In the genomic region with DNA sequence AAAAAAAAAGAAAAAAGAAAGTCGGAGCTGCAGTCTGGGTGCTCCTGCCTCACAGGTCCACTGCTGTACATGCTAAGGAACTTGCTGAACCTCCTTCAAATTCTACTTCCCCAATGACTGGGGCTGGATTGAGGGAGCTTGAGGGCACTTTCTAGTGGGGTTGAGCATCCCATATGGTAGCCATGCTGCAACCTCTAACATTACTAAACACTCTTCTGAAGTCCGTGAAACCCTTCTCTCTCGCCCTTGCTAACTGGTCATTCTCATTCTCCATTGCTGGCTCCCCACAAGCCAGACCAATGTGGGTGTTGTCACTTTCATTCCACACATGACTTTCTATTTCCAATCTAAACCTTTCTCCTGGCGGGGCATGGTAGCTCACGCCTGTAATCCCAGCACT, we compare ENCODE assay signal across 12 cellular contexts. TPM values are rescaled to one million over a fixed set of nuclear protein-coding genes. Genes with fewer than 3 reads are reported as not detected.
A peak's percentile ranks its signal among the peaks of the same experiment; 100 is the strongest.
DNase-seq lines count a peak whose midpoint lies in the region; ATAC-seq and TF ChIP-seq lines count a peak whose summit lies in the region.
"Had no signal": no experiment of that assay in that cellular context is flagged by ENCODE, and none has a peak within 500 bp of the region (broad histone marks: within the 10 kb centered on the region; RNA-seq: fewer than 3 reads in every experiment).

No MANE protein-coding gene starts in this region.

- H3K36me3 Mint-ChIP-seq in activated naive CD4-positive, alpha-beta T cell treated with anti-CD3 and anti-CD28 coated beads, Interleukin-2, amount 50 U/mL, for 24 hours, result peaks cover 4% of the 10 kb centered on the region
- peaks cover 21% of the 10 kb centered on the region for H3K36me3 Mint-ChIP-seq in T-cell

- no peak for TF ChIP-seq CTCF in fibroblast of pulmonary artery (IDR thresholded peaks at IDR 0.05; ENCODE audit: low read length, missing control alignments)

- H3K4me3 Mint-ChIP-seq in activated naive CD4-positive, alpha-beta T cell treated with anti-CD3 and anti-CD28 coated beads, Interleukin-2, amount 50 U/mL, for 24 hours, result peak overlapping the region; percentile 99
- peak overlapping the region; percentile 98 to 100 (median 99) for H3K4me3 Mint-ChIP-seq in T-cell
- peak overlapping the region; percentile 98 to 100 for H3K4me3 Mint-ChIP-seq in stimulated activated naive CD8-positive, alpha-beta T cell treated with anti-CD3 and anti-CD28 coated beads, Interleukin-15, amount 100 ng/mL, for 72 hours

- no peak for DNase-seq in activated naive CD4-positive, alpha-beta T cell treated with Interleukin-2 at 50 U/mL for 16 hours
- DNase-seq in T-cell (no peak), fibroblast of pulmonary artery (ENCODE audit: low read depth) (no peak), NCI-H2196 (lab: John Stamatoyannopoulos, UW; ENCODE audit: unreplicated experiment) (no peak), COR-L47 (lab: John Stamatoyannopoulos, UW) (no peak)
- DNase-seq in stimulated activated naive CD8-positive, alpha-beta T cell treated with anti-CD3 and anti-CD28 coated beads, Interleukin-15, amount 100 ng/mL, for 72 hours, result no peak
- DNase-seq: C1 segment of cervical spinal cord had no signal

- CTCF ChIA-PET in T-cell (lab: Charles Lee), result interaction anchor here (0.6 to 1.2 kb wide), 3 partner anchors 28 to 587 kb away, joined by 3 to 5 read pairs (median 3); no protein-coding TSS in a partner anchor

- peaks cover 29% of the 10 kb centered on the region for H3K4me1 Mint-ChIP-seq in activated naive CD4-positive, alpha-beta T cell treated with anti-CD3 and anti-CD28 coated beads, Interleukin-2, amount 50 U/mL, for 24 hours
- H3K4me1 Mint-ChIP-seq in T-cell, result peaks cover 16 to 28% (median 23%) of the 10 kb centered on the region in 3 donors
- peaks cover 24% of the 10 kb centered on the region for H3K4me1 Mint-ChIP-seq in stimulated activated naive CD8-positive, alpha-beta T cell treated with anti-CD3 and anti-CD28 coated beads, Interleukin-15, amount 100 ng/mL, for 72 hours

- H3K27me3 Mint-ChIP-seq in activated naive CD4-positive, alpha-beta T cell treated with anti-CD3 and anti-CD28 coated beads, Interleukin-2, amount 50 U/mL, for 24 hours, result no peaks in the 10 kb centered on the region
- H3K27me3 Mint-ChIP-seq in T-cell, result peaks cover 0 to 15% of the 10 kb centered on the region in 2 donors
- H3K27me3 Mint-ChIP-seq in stimulated activated naive CD8-positive, alpha-beta T cell treated with anti-CD3 and anti-CD28 coated beads, Interleukin-15, amount 100 ng/mL, for 72 hours, result peaks cover 19% of the 10 kb centered on the region

- H3K27ac Mint-ChIP-seq in activated naive CD4-positive, alpha-beta T cell treated with anti-CD3 and anti-CD28 coated beads, Interleukin-2, amount 50 U/mL, for 24 hours, result no peak overlapping the region
- no peak overlapping the region for H3K27ac Mint-ChIP-seq in T-cell
- no peak overlapping the region for H3K27ac Mint-ChIP-seq in stimulated activated naive CD8-positive, alpha-beta T cell treated with anti-CD3 and anti-CD28 coated beads, Interleukin-15, amount 100 ng/mL, for 72 hours

- ATAC-seq in T-cell (replicated peaks in 1 of 4) (no peak), HG03565 (IDR thresholded peaks at IDR 0.05; ENCODE audit: unreplicated experiment) (no peak)
- ATAC-seq in stimulated activated naive CD8-positive, alpha-beta T cell treated with anti-CD3 and anti-CD28 coated beads, Interleukin-15, amount 100 ng/mL, for 72 hours, result no peak

- POLR2A ChIA-PET in T-cell (lab: Charles Lee), result no interaction called here

- no peaks in the 10 kb centered on the region for H3K9me3 Mint-ChIP-seq in activated naive CD4-positive, alpha-beta T cell treated with anti-CD3 and anti-CD28 coated beads, Interleukin-2, amount 50 U/mL, for 24 hours
- H3K9me3 Mint-ChIP-seq in T-cell, result no peaks in the 10 kb centered on the region
- H3K9me3 Mint-ChIP-seq in stimulated activated naive CD8-positive, alpha-beta T cell treated with anti-CD3 and anti-CD28 coated beads, Interleukin-15, amount 100 ng/mL, for 72 hours, result no peaks in the 10 kb centered on the region

- peak overlapping the region; percentile 99 for H3K4me3 ChIP-seq in fibroblast of pulmonary artery (replicated peaks; ENCODE audit: low read depth, low read length)

RNA-seq across cellular contexts. Expression of a gene that starts 1.2 kb away (rescaled TPM):
- total RNA-seq in T-cell, result 10 to 100 TPM; 20.9 to 40.4 (median 22.9) TPM

RNA-seq across cellular contexts. Expression of a gene that starts 6.9 kb away (rescaled TPM):
- total RNA-seq in T-cell, result not detected
- total RNA-seq: glomerular endothelial cell; myocyte; T-helper 1 cell treated with Interleukin-12 subunit alpha and Interleukin-12 subunit beta and Interleukin-4 antibody, amounts not matched to agents 30 ng/mL and 1 ng/mL, for 36 hours had no signal

RNA-seq across cellular contexts. Expression of a gene that starts 12.1 kb away (rescaled TPM):
- total RNA-seq in T-cell, result under 1 TPM in 1 of 5 donors, not detected in 4; 0.37 TPM
- total RNA-seq: glomerular endothelial cell; myocyte; T-helper 1 cell treated with Interleukin-12 subunit alpha and Interleukin-12 subunit beta and Interleukin-4 antibody, amounts not matched to agents 30 ng/mL and 1 ng/mL, for 36 hours had no signal

RNA-seq across cellular contexts. Expression of a gene that starts 21.0 kb away (rescaled TPM):
- 10 to 100 TPM; 50.9 to 79.2 (median 71.5) TPM for total RNA-seq in T-cell

RNA-seq across cellular contexts. Expression of a gene that starts 35.3 kb away (rescaled TPM):
- 10 to 100 TPM; 24.1 to 52.9 (median 45.7) TPM for total RNA-seq in T-cell
